Comparison of ENCODE assay signal across 26 cellular contexts in the genomic region with DNA sequence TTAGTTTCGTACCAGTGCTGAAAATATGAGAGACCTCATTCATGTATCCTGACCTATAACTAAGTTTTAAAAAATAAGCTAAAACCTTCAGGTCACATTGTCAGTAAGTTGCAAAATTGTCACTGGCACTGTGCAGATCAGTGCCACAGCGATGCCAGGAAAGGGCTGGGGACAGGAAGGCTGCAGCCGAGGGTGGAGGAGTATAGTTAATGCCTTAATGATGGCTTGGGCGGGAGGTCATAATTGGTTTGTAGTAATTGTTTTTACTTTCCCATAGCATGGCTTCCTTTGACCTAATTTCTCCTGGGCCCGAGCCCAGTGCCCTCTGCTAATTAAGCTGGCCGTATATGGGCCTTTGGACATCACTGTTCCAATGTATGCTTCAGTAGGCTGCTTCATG.
"Had no signal": no experiment of that assay in that cellular context is flagged by ENCODE, and none has a peak within 500 bp of the region (broad histone marks: within the 10 kb centered on the region; RNA-seq: fewer than 3 reads in every experiment).

No MANE protein-coding gene starts in this region.

- H3K4me3 Mint-ChIP-seq: activated B cell treated with CpG ODN at 0.5 μM for 24 hours; activated CD4-positive, alpha-beta T cell treated with anti-CD3 and anti-CD28 coated beads, Interleukin-2, amount 10 ng/mL, durations not matched to agents 24 days and 14 days; activated CD8-positive, alpha-beta memory T cell treated with anti-CD3 and anti-CD28 coated beads, Interleukin-2, amount 10 ng/mL, durations not matched to agents 7 days and 5 days; activated naive CD4-positive, alpha-beta T cell treated with anti-CD3 and anti-CD28 coated beads for 36 hours; activated naive CD8-positive, alpha-beta T cell; activated T-helper 17 cell treated with anti-CD3 and anti-CD28 coated beads, Interleukin-2, amount 50 U/mL, for 72 hours; brain; T-helper 1 cell treated with Interleukin-12 subunit alpha and Interleukin-12 subunit beta and Interleukin-4 antibody, amounts not matched to agents 30 μg/mL and 1 μg/mL, for 36 hours had no signal

- H3K9me3 ChIP-seq: Peyer's patch had no signal

- H3K36me3 Mint-ChIP-seq: activated CD8-positive, alpha-beta memory T cell treated with anti-CD3 and anti-CD28 coated beads, Interleukin-2, amount 10 ng/mL, durations not matched to agents 7 days and 5 days; brain had no signal

- ATAC-seq: activated CD8-positive, alpha-beta memory T cell treated with anti-CD3 and anti-CD28 coated beads, Interleukin-2, amount 10 ng/mL, durations not matched to agents 7 days and 5 days; activated T-helper 17 cell treated with anti-CD3 and anti-CD28 coated beads, Interleukin-2, amount 50 U/mL, for 72 hours had no signal

- H3K4me3 ChIP-seq: Peyer's patch had no signal

- H3K27ac Mint-ChIP-seq: activated B cell treated with CpG ODN at 0.5 μM for 24 hours; activated CD4-positive, alpha-beta T cell treated with anti-CD3 and anti-CD28 coated beads, Interleukin-2, amount 10 ng/mL, durations not matched to agents 24 days and 14 days; activated CD8-positive, alpha-beta memory T cell treated with anti-CD3 and anti-CD28 coated beads, Interleukin-2, amount 10 ng/mL, durations not matched to agents 7 days and 5 days; activated naive CD4-positive, alpha-beta T cell treated with anti-CD3 and anti-CD28 coated beads for 36 hours; activated naive CD8-positive, alpha-beta T cell; activated T-helper 17 cell treated with anti-CD3 and anti-CD28 coated beads, Interleukin-2, amount 50 U/mL, for 72 hours; T-helper 1 cell treated with Interleukin-12 subunit alpha and Interleukin-12 subunit beta and Interleukin-4 antibody, amounts not matched to agents 30 μg/mL and 1 μg/mL, for 36 hours had no signal

- H3K4me1 Mint-ChIP-seq: activated B cell treated with CpG ODN at 0.5 μM for 24 hours; activated CD4-positive, alpha-beta T cell treated with anti-CD3 and anti-CD28 coated beads, Interleukin-2, amount 10 ng/mL, durations not matched to agents 24 days and 14 days; activated CD8-positive, alpha-beta memory T cell treated with anti-CD3 and anti-CD28 coated beads, Interleukin-2, amount 10 ng/mL, durations not matched to agents 7 days and 5 days; activated T-helper 17 cell treated with anti-CD3 and anti-CD28 coated beads, Interleukin-2, amount 50 U/mL, for 72 hours had no signal

- H3K9me3 Mint-ChIP-seq: activated B cell treated with CpG ODN at 0.5 μM for 24 hours; activated CD4-positive, alpha-beta T cell treated with anti-CD3 and anti-CD28 coated beads, Interleukin-2, amount 10 ng/mL, durations not matched to agents 24 days and 14 days; activated naive CD4-positive, alpha-beta T cell treated with anti-CD3 and anti-CD28 coated beads for 36 hours; activated T-helper 17 cell treated with anti-CD3 and anti-CD28 coated beads, Interleukin-2, amount 50 U/mL, for 72 hours; T-helper 1 cell treated with Interleukin-12 subunit alpha and Interleukin-12 subunit beta and Interleukin-4 antibody, amounts not matched to agents 30 μg/mL and 1 μg/mL, for 36 hours had no signal

- H3K36me3 ChIP-seq: Peyer's patch had no signal

- H3K27me3 Mint-ChIP-seq: activated CD4-positive, alpha-beta T cell treated with anti-CD3 and anti-CD28 coated beads, Interleukin-2, amount 10 ng/mL, durations not matched to agents 24 days and 14 days; brain had no signal

- DNase-seq: activated B cell treated with CpG ODN at 0.5 μM for 24 hours; activated CD4-positive, alpha-beta T cell treated with anti-CD3 and anti-CD28 coated beads for 1 hour; activated CD4-positive, alpha-beta T cell treated with anti-CD3 and anti-CD28 coated beads, Interleukin-2, amount 10 ng/mL, durations not matched to agents 24 days and 14 days; activated CD4-positive, alpha-beta T cell treated with anti-CD3 and anti-CD28 coated beads, Interleukin-2, amount 50 U/mL, for 48 hours; activated CD8-positive, alpha-beta memory T cell treated with anti-CD3 and anti-CD28 coated beads, Interleukin-2, amount 10 ng/mL, durations not matched to agents 7 days and 5 days; activated gamma-delta T cell; activated naive CD4-positive, alpha-beta T cell treated with anti-CD3 and anti-CD28 coated beads for 36 hours; activated T-cell treated with anti-CD3 and anti-CD28 coated beads, Interleukin-2, amount 50 U/mL, for 48 hours; amygdala; KG1; NCI-H1048; NCI-H1930; NCI-H2171; NCI-H2227 treated with DMSO at 0.1 percent for 48 hours; NCI-H446 treated with DMSO at 0.1 percent for 48 hours; NCI-H524 treated with DMSO at 0.1 percent for 48 hours; NCI-H774; NK-92 treated with Interleukin-12 subunit alpha and Interleukin-12 subunit beta, amount 100 ng/mL, for 24 hours; Peyer's patch; SHP77 treated with DMSO at 0.1 percent for 48 hours; T-helper 9 cell had no signal

- H3K27me3 ChIP-seq: Peyer's patch had no signal

- H3K4me1 ChIP-seq: Peyer's patch had no signal

- H3K27ac ChIP-seq: Peyer's patch, RWPE1 had no signal
